Comparison of ENCODE assay signal across 19 cellular contexts in genomic region chr5:176880393-176881020, GRCh38. TPM values are rescaled to one million over a fixed set of nuclear protein-coding genes. Genes with fewer than 3 reads are reported as not detected.
A peak's percentile ranks its signal among the peaks of the same experiment; 100 is the strongest.
DNase-seq lines count a peak whose midpoint lies in the region; ATAC-seq, FAIRE-seq and TF ChIP-seq lines count a peak whose summit lies in the region.
"Had no signal": no experiment of that assay in that cellular context is flagged by ENCODE, and none has a peak within 500 bp of the region (broad histone marks: within the 10 kb centered on the region; RNA-seq: fewer than 3 reads in every experiment).

No MANE protein-coding gene starts in this region.

- peak overlapping the region; percentile 66; the same call in 1 of the 2 replicates for H2BK5ac ChIP-seq in H1 (ENCODE audit: low read depth, low read length)

- H3K36me3 ChIP-seq in right atrium auricular region (no peaks in the 10 kb centered on the region), H1 (ENCODE audit: control insufficient read depth in 2 of 4, insufficient read depth in 4 of 4, low read length in 3 of 4) (no peaks in the 10 kb centered on the region), neutrophil (peaks cover 68% of the 10 kb centered on the region)
- H3K36me3 ChIP-seq: BLaER1 had no signal

- H3K36me3 Mint-ChIP-seq in effector memory CD8-positive, alpha-beta T cell (ENCODE audit: insufficient read depth): peaks cover 3% of the 10 kb centered on the region
- H3K36me3 Mint-ChIP-seq: CD4-positive, alpha-beta memory T cell had no signal

- no peaks in the 10 kb centered on the region for H3K4me1 ChIP-seq in right atrium auricular region
- peaks cover 0 to 4% (median 1%) of the 10 kb centered on the region in 4 experiments; a peak in 3 of 7 replicates for H3K4me1 ChIP-seq in H1 (replicated peaks in 1 of 4; ENCODE audit: control insufficient read depth in 3 of 4, insufficient read depth in 4 of 4, low read length in 3 of 4)
- peaks cover 8 to 18% of the 10 kb centered on the region in 2 experiments for H3K4me1 ChIP-seq in neutrophil (ENCODE audit: control insufficient read depth in 1 of 2, insufficient read depth in 1 of 2, low read depth in 1 of 2, low read length in 1 of 2)
- H3K4me1 ChIP-seq: A549 had no signal

- H3K18ac ChIP-seq in H1 (ENCODE audit: extremely low read depth, low read length): no peak overlapping the region

- TF ChIP-seq RAD21 in H1 (IDR thresholded peaks at IDR 0.05 in 1 of 2, conservative IDR thresholded peaks at IDR 0.05 in 1 of 2; ENCODE audit: low read depth in 2 of 2, low read length in 2 of 2): no peak

- H3K27me3 ChIP-seq in right atrium auricular region (no peaks in the 10 kb centered on the region), H1 (replicated peaks in 1 of 4; ENCODE audit: control insufficient read depth in 3 of 4, extremely low read depth in 1 of 4, insufficient read depth in 3 of 4, low read length in 3 of 4) (no peaks in the 10 kb centered on the region), neutrophil (no peaks in the 10 kb centered on the region)

- no peak overlapping the region for H2BK15ac ChIP-seq in H1 (ENCODE audit: low read length)

- TF ChIP-seq POLR2A in H1 (IDR thresholded peaks at IDR 0.05; ENCODE audit: control extremely low read depth in 1 of 2, low read depth in 2 of 2, low read length in 2 of 2): no peak

- no peak overlapping the region for H3K56ac ChIP-seq in H1 (replicated peaks; ENCODE audit: insufficient read length, low read depth, low read length)

- no peaks in the 10 kb centered on the region for H3K79me2 ChIP-seq in H1 (ENCODE audit: control insufficient read depth in 1 of 2, insufficient read depth in 2 of 2, low read length in 2 of 2)

- intact Hi-C loops in Right ventricle myocardium inferior (cut with DNase I): no loop called here

- 0 out of 2 replicates have a peak overlapping the region, but pooled peaks have one; percentile 75 for H2BK12ac ChIP-seq in H1 (ENCODE audit: low read depth, low read length)

- TF ChIP-seq CTCF in right atrium auricular region (IDR thresholded peaks at IDR 0.05) (no peak), H1 (IDR thresholded peaks at IDR 0.05; ENCODE audit: control extremely low read depth in 1 of 3, insufficient read depth in 1 of 3, low read depth in 1 of 3, low read length in 3 of 3) (no peak), neutrophil (IDR thresholded peaks at IDR 0.05) (no peak)

- no peak overlapping the region for H3K4ac ChIP-seq in H1 (replicated peaks; ENCODE audit: insufficient read length, low read depth, low read length)

- peaks cover 40 to 68% of the 10 kb centered on the region in 2 donors for H3K27me3 Mint-ChIP-seq in effector memory CD8-positive, alpha-beta T cell

- DNase-seq in Right ventricle myocardium inferior (ENCODE audit: missing footprints): peak; percentile 54
- no peak for DNase-seq in right atrium auricular region (ENCODE audit: low spot score)
- DNase-seq in H1 (ENCODE audit: low read depth in 1 of 2, low spot score in 2 of 2): no peak
- DNase-seq in effector memory CD8-positive, alpha-beta T cell: no peak
- DNase-seq: CD4-positive, alpha-beta memory T cell; DMS153; DMS79; GDM1; GOT3; H9 had no signal

- ATAC-seq in Right ventricle myocardium inferior: no peak
- no peak for ATAC-seq in HG02642 (IDR thresholded peaks at IDR 0.05; ENCODE audit: poor library complexity, unreplicated experiment)
- ATAC-seq in HG02884 (IDR thresholded peaks at IDR 0.05; ENCODE audit: unreplicated experiment): no peak
- no peak for ATAC-seq in effector memory CD8-positive, alpha-beta T cell (replicated peaks)
- ATAC-seq: A549 had no signal

- no peak overlapping the region for H3K14ac ChIP-seq in H1 (ENCODE audit: insufficient read length)

- no peaks in the 10 kb centered on the region for H3K9me3 Mint-ChIP-seq in effector memory CD8-positive, alpha-beta T cell
- H3K9me3 Mint-ChIP-seq: H9 had no signal

- no peak overlapping the region for H3K4me3 Mint-ChIP-seq in effector memory CD8-positive, alpha-beta T cell
- H3K4me3 Mint-ChIP-seq: CD14-positive monocyte; CD4-positive, alpha-beta memory T cell; H9 had no signal

- no peak overlapping the region for H4K5ac ChIP-seq in H1 (ENCODE audit: insufficient read length, low read depth, low read length)

- CTCF ChIA-PET in H1 (lab: Charles Lee; ENCODE audit: partially characterized antibody): interaction anchor here (0.7 to 5.4 kb wide), 2 partner anchors 10 to 373 kb away, joined by 3 to 34 read pairs; no protein-coding TSS in a partner anchor

- H3K27ac Mint-ChIP-seq in effector memory CD8-positive, alpha-beta T cell: no peak overlapping the region
- H3K27ac Mint-ChIP-seq: CD4-positive, alpha-beta memory T cell had no signal

- no peak overlapping the region for H4K8ac ChIP-seq in H1 (ENCODE audit: extremely low read depth, insufficient read depth, low read length)

- no peaks in the 10 kb centered on the region for H3K79me1 ChIP-seq in H1 (ENCODE audit: low read depth, low read length)

- H2BK20ac ChIP-seq in H1 (ENCODE audit: low read length): no peak overlapping the region

- FAIRE-seq in H1 (lab: Jason Lieb, UNC): no peak
- FAIRE-seq: A549 had no signal

- H3K4me3 ChIP-seq in right atrium auricular region (no peak overlapping the region), H1 (ENCODE audit: extremely low read depth in 1 of 4, insufficient read depth in 2 of 4, low read depth in 3 of 4, low read length in 4 of 4) (no peak overlapping the region), neutrophil (ENCODE audit: low read depth in 1 of 2, low read length in 1 of 2) (no peak overlapping the region)
- H3K4me3 ChIP-seq: A549, BLaER1 had no signal

- H3K23ac ChIP-seq in H1 (ENCODE audit: insufficient read length): no peak overlapping the region

- no peaks in the 10 kb centered on the region for H3K23me2 ChIP-seq in H1 (ENCODE audit: low read depth, low read length)

- peak overlapping the region; percentile 42 for H4K91ac ChIP-seq in H1 (replicated peaks; ENCODE audit: insufficient read length, low read length)

- POLR2A ChIA-PET in H1 (lab: Charles Lee; ENCODE audit: partially characterized antibody): interaction anchor here (1.6 kb wide), 1 partner anchor 17 kb away, joined by 4 read pairs; no protein-coding TSS in a partner anchor

- WGBS in H1 (ENCODE audit: extremely low coverage in 1 of 2, insufficient coverage in 1 of 2, insufficient read length in 1 of 2, insufficient replicate concordance in 2 of 2, low coverage in 1 of 2, low lambda C conversion rate in 2 of 2, missing lambda C conversion rate in 1 of 2), 2 experiments: 93% methylated on average over 24 of the region's 25 CpGs; no CpG with 5 or more reads in 1 of the 2 experiments

- H2BK120ac ChIP-seq in H1 (replicated peaks; ENCODE audit: low read depth, low read length): no peak overlapping the region

- H2AK5ac ChIP-seq in H1 (ENCODE audit: low read depth, low read length): no peak overlapping the region

- H3K9ac ChIP-seq in H1 (replicated peaks in 1 of 4; ENCODE audit: extremely low read depth in 1 of 4, low read depth in 3 of 4, low read length in 3 of 4): no peak overlapping the region
- H3K9ac ChIP-seq: BLaER1 had no signal

- H3K4me1 Mint-ChIP-seq in effector memory CD8-positive, alpha-beta T cell (ENCODE audit: low read depth in 2 of 2): peaks cover 10 to 17% of the 10 kb centered on the region in 2 donors

- H4K20me1 ChIP-seq in H1 (replicated peaks in 1 of 2; ENCODE audit: control insufficient read depth in 1 of 2, insufficient read depth in 2 of 2, low read length in 2 of 2): no peaks in the 10 kb centered on the region

- no peak for TF ChIP-seq EP300 in H1 (IDR thresholded peaks at IDR 0.05; ENCODE audit: borderline replicate concordance in 1 of 2, low read depth in 2 of 2, low read length in 2 of 2)

- no peak overlapping the region for H3K4me2 ChIP-seq in H1 (ENCODE audit: insufficient read depth in 1 of 2, low read depth in 2 of 2, low read length in 2 of 2)
- H3K4me2 ChIP-seq: A549, BLaER1 had no signal

- H3K27ac ChIP-seq in right atrium auricular region (no peak overlapping the region), H1 (ENCODE audit: low read depth, low read length) (no peak overlapping the region), neutrophil (peak overlapping the region; percentile 88)
- H3K27ac ChIP-seq: 22Rv1, A549, BLaER1 had no signal

- H2AFZ ChIP-seq in H1 (ENCODE audit: low read length): no peak overlapping the region

- H3K9me3 ChIP-seq in right atrium auricular region (no peaks in the 10 kb centered on the region), H1 (ENCODE audit: insufficient read depth in 2 of 2, low read depth in 1 of 2, low read length in 1 of 2) (no peaks in the 10 kb centered on the region), neutrophil (no peaks in the 10 kb centered on the region)
- H3K9me3 ChIP-seq: A549, BLaER1 had no signal

TF ChIP-seq in H1, 55 proteins besides CTCF, POLR2A, EP300 and RAD21 (continues in another document):
- TF ChIP-seq CBX5 (IDR thresholded peaks at IDR 0.05; ENCODE audit: low read depth, low read length): no peak

RNA-seq across cellular contexts. Expression of gene HK3, which starts 18.6 kb away (rescaled TPM):
- total RNA-seq in Right ventricle myocardium inferior (6.4 TPM), right atrium auricular region (1 to 10 TPM in 1 of 2 donors, under 1 TPM in 1; 0.85 to 4.4 TPM)
- total RNA-seq in H1 (2021; fragmentation: NEBNext Ultra II Directional; extraction: Animal tissue kit (Norgen Biotek cat#: 25700)): not detected in 2 replicates
- polyA plus RNA-seq in H1 (2011; rRNA removed): not detected in 2 replicates
- 0.04 TPM for polyA plus RNA-seq in H1 (2011; cell fraction: cytosol; rRNA removed)
- polyA plus RNA-seq in H1 (2011; cell fraction: nucleus; rRNA removed): 0.10 TPM
- not detected in 4 replicates for polyA plus RNA-seq in H1 (2012, experiment 1 of 2)
- polyA plus RNA-seq in H1 (2012, experiment 2 of 2): not detected
- not detected for polyA plus RNA-seq in H1 (2013, experiment 1 of 2)
- not detected for polyA plus RNA-seq in H1 (2013, experiment 2 of 2)
- polyA minus RNA-seq in H1 (2011; rRNA and poly(A)+ RNA removed): 0.24 TPM in 1 of 2 replicates, not detected in the other
- not detected for polyA minus RNA-seq in H1 (2011; cell fraction: cytosol; rRNA and poly(A)+ RNA removed)
- polyA minus RNA-seq in H1 (2011; cell fraction: nucleus; rRNA and poly(A)+ RNA removed): not detected
- total RNA-seq: Daoy, H9, HT-29 had no signal
- polyA plus RNA-seq: CD4-positive, alpha-beta memory T cell had no signal
